In the genomic region with DNA sequence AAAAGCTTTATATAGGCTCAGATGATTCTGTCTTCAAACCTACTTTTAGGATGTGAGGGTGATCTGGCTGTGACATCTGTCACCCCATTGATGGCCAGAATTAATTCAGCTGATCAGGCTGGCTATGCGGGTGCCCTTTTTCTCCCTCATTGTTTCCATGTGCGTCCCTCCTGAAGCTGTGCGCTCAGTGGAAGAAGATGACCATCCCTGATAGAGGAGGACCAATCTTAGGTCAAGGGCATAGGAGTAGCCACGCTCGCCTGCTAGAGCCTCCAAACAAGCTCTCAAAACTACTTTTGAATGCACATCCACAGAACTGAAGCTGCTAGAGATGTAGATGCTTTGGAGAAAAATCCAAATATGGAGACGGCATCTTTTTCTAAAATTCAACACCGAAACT, we compare ENCODE assay signal across 1 cellular context.
TF ChIP-seq lines count a peak whose summit lies in the region.

No MANE protein-coding gene starts in this region.

TF ChIP-seq in H1, 55 proteins besides CTCF, POLR2A, EP300 and RAD21:
- TF ChIP-seq SIN3A (conservative IDR thresholded peaks at IDR 0.05 in 1 of 2, IDR thresholded peaks at IDR 0.05 in 1 of 2; ENCODE audit: low read depth in 1 of 2, low read length in 2 of 2) (no peak), RFX5 (IDR thresholded peaks at IDR 0.05; ENCODE audit: borderline replicate concordance, low read depth, low read length) (no peak), BACH1 (IDR thresholded peaks at IDR 0.05; ENCODE audit: low read length) (no peak), NANOG (IDR thresholded peaks at IDR 0.05; ENCODE audit: insufficient read depth, low read depth, low read length, poor library complexity, severe bottlenecking) (no peak)
- TF ChIP-seq, protein P1, sequence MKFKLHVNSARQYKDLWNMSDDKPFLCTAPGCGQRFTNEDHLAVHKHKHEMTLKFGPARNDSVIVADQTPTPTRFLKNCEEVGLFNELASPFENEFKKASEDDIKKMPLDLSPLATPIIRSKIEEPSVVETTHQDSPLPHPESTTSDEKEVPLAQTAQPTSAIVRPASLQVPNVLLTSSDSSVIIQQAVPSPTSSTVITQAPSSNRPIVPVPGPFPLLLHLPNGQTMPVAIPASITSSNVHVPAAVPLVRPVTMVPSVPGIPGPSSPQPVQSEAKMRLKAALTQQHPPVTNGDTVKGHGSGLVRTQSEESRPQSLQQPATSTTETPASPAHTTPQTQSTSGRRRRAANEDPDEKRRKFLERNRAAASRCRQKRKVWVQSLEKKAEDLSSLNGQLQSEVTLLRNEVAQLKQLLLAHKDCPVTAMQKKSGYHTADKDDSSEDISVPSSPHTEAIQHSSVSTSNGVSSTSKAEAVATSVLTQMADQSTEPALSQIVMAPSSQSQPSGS (IDR thresholded peaks at IDR 0.05; ENCODE audit: low read length): no peak
